1 cellular context compared by ENCODE assay signal in genomic region chr15:35748105-35748504, GRCh38.
TF ChIP-seq lines count a peak whose summit lies in the region.

No MANE protein-coding gene starts in this region.

TF ChIP-seq in H1, 55 proteins besides CTCF, POLR2A, EP300 and RAD21:
- TF ChIP-seq, protein P1, sequence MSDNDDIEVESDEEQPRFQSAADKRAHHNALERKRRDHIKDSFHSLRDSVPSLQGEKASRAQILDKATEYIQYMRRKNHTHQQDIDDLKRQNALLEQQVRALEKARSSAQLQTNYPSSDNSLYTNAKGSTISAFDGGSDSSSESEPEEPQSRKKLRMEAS (IDR thresholded peaks at IDR 0.05), result peak; percentile 85
- TF ChIP-seq BACH1 (IDR thresholded peaks at IDR 0.05; ENCODE audit: low read length), result no peak
- TF ChIP-seq YY1 (IDR thresholded peaks at IDR 0.05; ENCODE audit: low read depth, low read length), result peak; percentile 81
- no peak for TF ChIP-seq CHD7 (IDR thresholded peaks at IDR 0.05; ENCODE audit: insufficient replicate concordance, low read length)
- TF ChIP-seq CEBPB (IDR thresholded peaks at IDR 0.05; ENCODE audit: low read depth, low read length), result no peak
- no peak for TF ChIP-seq BCL11A (IDR thresholded peaks at IDR 0.05; ENCODE audit: low read depth in 2 of 2, low read length in 2 of 2)
- TF ChIP-seq RXRA (IDR thresholded peaks at IDR 0.05; ENCODE audit: insufficient read depth, low read depth, low read length), result no peak
- no peak for TF ChIP-seq MAFK (IDR thresholded peaks at IDR 0.05; ENCODE audit: low read depth, low read length)
- TF ChIP-seq CBX8 (IDR thresholded peaks at IDR 0.05; ENCODE audit: borderline replicate concordance, low read depth, low read length), result no peak
- no peak for TF ChIP-seq JUN (IDR thresholded peaks at IDR 0.05; ENCODE audit: low read depth, low read length)
- TF ChIP-seq SAP30 (IDR thresholded peaks at IDR 0.05; ENCODE audit: insufficient read depth, insufficient replicate concordance, low read length), result no peak
- peak; percentile 91 for TF ChIP-seq E2F6 (IDR thresholded peaks at IDR 0.05)
- no peak for TF ChIP-seq GABPA (IDR thresholded peaks at IDR 0.05; ENCODE audit: borderline replicate concordance, insufficient read depth, low read length)
- no peak for TF ChIP-seq RBBP5 (IDR thresholded peaks at IDR 0.05; ENCODE audit: borderline replicate concordance, low read depth, low read length)
- TF ChIP-seq SUZ12 (IDR thresholded peaks at IDR 0.05; ENCODE audit: low read length), result no peak
- TF ChIP-seq TBP (IDR thresholded peaks at IDR 0.05; ENCODE audit: low read depth, low read length), result no peak
